In the genomic region with DNA sequence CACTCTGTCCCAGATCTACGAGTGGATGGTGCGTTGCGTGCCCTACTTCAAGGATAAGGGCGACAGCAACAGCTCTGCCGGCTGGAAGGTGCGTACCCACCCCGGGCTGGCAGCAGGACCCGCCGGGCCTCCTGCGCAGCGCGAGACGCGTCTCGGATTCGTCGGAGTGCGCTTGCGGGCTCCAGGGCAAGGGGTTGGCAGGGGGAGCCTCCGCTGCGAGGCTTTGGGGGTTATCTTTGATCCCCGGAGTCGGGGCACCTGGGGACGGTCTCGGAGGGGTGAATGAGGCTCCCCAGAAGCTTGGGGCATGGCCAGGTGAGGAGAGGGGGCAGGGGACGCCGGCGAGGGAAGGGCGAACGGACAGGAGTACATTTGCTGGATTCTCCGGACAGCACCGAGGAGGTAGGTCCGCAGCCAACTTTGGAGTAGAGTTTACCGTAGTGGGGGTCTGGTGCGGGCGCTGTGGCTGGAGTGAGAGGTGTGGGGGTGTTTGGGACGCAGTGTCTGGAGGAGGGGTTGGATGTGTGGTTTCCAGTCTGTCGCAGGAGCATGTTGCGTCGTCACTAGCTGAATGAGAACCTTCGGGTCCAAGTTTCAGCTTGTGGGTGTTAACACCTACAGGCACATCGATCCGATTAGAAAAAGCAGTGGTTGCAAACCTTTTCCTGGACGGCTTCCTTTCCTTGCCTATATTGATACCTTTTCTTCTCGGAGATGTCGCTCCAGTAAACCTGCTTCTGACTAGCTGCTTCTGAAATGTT, we compare ENCODE assay signal across 8 cellular contexts. TPM values are rescaled to one million over a fixed set of nuclear protein-coding genes. Genes with fewer than 3 reads are reported as not detected.
DNase-seq lines count a peak whose midpoint lies in the region; ATAC-seq and TF ChIP-seq lines count a peak whose summit lies in the region.

No MANE protein-coding gene starts in this region.

- peaks cover 5% of the 10 kb centered on the region for H3K36me3 ChIP-seq in NT2/D1 (ENCODE audit: insufficient read depth, insufficient read length, low read length)
- peaks cover 0 to 8% of the 10 kb centered on the region in 2 donors for H3K36me3 ChIP-seq in vagina

- H3K4me3 ChIP-seq in NT2/D1 (ENCODE audit: insufficient read length, low read depth) (peak overlapping the region; percentile 77), vagina (peak overlapping the region; percentile 77 to 94)

- H3K27me3 Mint-ChIP-seq in mesothelial cell of epicardium (ENCODE audit: low read depth), result no peaks in the 10 kb centered on the region

- peaks cover 51% of the 10 kb centered on the region for H3K4me1 Mint-ChIP-seq in mesothelial cell of epicardium

- DNase-seq in ELF-1 (ENCODE audit: low read depth, low spot score) (peak; percentile 56), NT2/D1 (ENCODE audit: low read depth, low spot score) (no peak), dermis blood vessel endothelial cell (peak; percentile 42), mesothelial cell of epicardium (ENCODE audit: low spot score in 2 of 2, unreplicated experiment in 2 of 2) (peak in 1 of 2 experiments; percentile 61), vagina (ENCODE audit: extremely low spot score in 2 of 2) (peak in 1 of 2 donors; percentile 89), NCI-H2081 treated with DMSO at 0.1 percent for 48 hours (lab: John Stamatoyannopoulos, UW) (no peak)
- no peak for DNase-seq in activated naive CD4-positive, alpha-beta T cell (lab: John Stamatoyannopoulos, UW)

- no peaks in the 10 kb centered on the region for H3K4me1 ChIP-seq in NT2/D1 (ENCODE audit: insufficient read depth, insufficient read length)
- H3K4me1 ChIP-seq in vagina, result peaks cover 47% of the 10 kb centered on the region

- H3K4me3 Mint-ChIP-seq in mesothelial cell of epicardium, result peak overlapping the region; percentile 94

- H3K36me3 Mint-ChIP-seq in mesothelial cell of epicardium, result no peaks in the 10 kb centered on the region

- peaks cover 21% of the 10 kb centered on the region for H3K27me3 ChIP-seq in NT2/D1 (ENCODE audit: insufficient read depth, insufficient read length)
- no peaks in the 10 kb centered on the region for H3K27me3 ChIP-seq in vagina

- no peaks in the 10 kb centered on the region for H3K9me3 ChIP-seq in NT2/D1 (ENCODE audit: insufficient read depth, low read length)
- no peaks in the 10 kb centered on the region for H3K9me3 ChIP-seq in vagina

- intact Hi-C loops in vagina (cut with DNase I), result loop anchor here (5.0 kb wide), 2 partner anchors 90 to 220 kb away; no protein-coding TSS in a partner anchor

- peak overlapping the region; percentile 99 for H3K27ac ChIP-seq in vagina

- H3K27ac Mint-ChIP-seq in mesothelial cell of epicardium, result peak overlapping the region; percentile 93

- TF ChIP-seq CTCF in mesothelial cell of epicardium (IDR thresholded peaks at IDR 0.05; ENCODE audit: unreplicated experiment) (no peak), vagina (IDR thresholded peaks at IDR 0.05) (no peak)

- ATAC-seq in HG03460 (IDR thresholded peaks at IDR 0.05; ENCODE audit: unreplicated experiment), result no peak

- peak overlapping the region; percentile 83 for H3K9ac ChIP-seq in NT2/D1 (ENCODE audit: insufficient read length, low read depth)

- no peak for TF ChIP-seq POLR2A in vagina (IDR thresholded peaks at IDR 0.05)

- H3K9me3 Mint-ChIP-seq in mesothelial cell of epicardium, result no peaks in the 10 kb centered on the region

RNA-seq across cellular contexts. Expression of a gene that starts 1.2 kb away (rescaled TPM):
- total RNA-seq in dermis blood vessel endothelial cell (21.3 and 22.2 TPM in 2 replicates), mesothelial cell of epicardium (56.6 to 58.3 TPM (median 57.9 TPM) in 3 replicates), vagina (110 TPM)

Comparison
In these comparisons a context has a peak if more than half of its experiments do, and no peak if none do; other contexts are left out.
1. DNase-seq: peak in ELF-1 (single experiment) and dermis blood vessel endothelial cell (single experiment); none in NT2/D1 (single experiment), NCI-H2081 treated with DMSO at 0.1 percent for 48 hours (single experiment) and activated naive CD4-positive, alpha-beta T cell (0 of 4).